In the genomic region with DNA sequence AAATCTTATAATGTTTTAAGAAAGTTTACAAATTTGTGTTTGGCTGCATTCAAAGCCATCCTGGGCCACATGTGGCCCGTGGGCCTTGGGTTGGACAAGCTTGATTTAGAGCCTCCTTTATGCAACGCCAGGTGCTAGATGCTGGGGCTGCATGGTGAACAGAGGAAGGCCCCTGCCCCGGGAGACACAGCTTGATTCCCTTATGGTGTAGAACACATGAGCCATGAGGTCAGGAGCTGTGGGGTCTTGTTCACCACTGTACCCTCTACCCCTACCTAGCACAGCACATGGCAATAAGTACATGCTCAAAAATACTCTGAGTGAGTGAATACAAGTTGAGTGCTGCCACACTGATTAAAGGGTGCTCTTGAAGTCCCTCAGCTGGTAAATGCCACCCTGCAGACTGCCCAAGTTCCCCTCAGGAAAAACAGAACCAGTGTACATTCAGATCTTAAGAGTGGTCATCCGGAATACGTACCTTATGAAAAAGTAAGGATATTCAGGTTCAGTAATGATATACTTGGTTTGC, we compare ENCODE assay signal across 7 cellular contexts.
A peak's percentile ranks its signal among the peaks of the same experiment; 100 is the strongest.
DNase-seq lines count a peak whose midpoint lies in the region; ATAC-seq lines count a peak whose summit lies in the region.

No MANE protein-coding gene starts in this region.

- peaks cover 57% of the 10 kb centered on the region for H3K4me1 Mint-ChIP-seq in dendritic cell treated with granulocyte-macrophage colony-stimulating factor and Interleukin-4, amounts not matched to agents 40 ng/mL and 50 ng/mL, for 4 days (ENCODE audit: low read depth)
- peaks cover 54% of the 10 kb centered on the region for H3K4me1 Mint-ChIP-seq in stimulated activated memory B cell treated with anti-CD40 and anti-IgM and Interleukin-4, amounts not matched to agents 10 μg/mL and 1 μg/mL and 100 μg/mL, for 72 hours

- peaks cover 19% of the 10 kb centered on the region for H3K36me3 Mint-ChIP-seq in dendritic cell treated with granulocyte-macrophage colony-stimulating factor and Interleukin-4, amounts not matched to agents 40 ng/mL and 50 ng/mL, for 4 days (ENCODE audit: low read depth)
- H3K36me3 Mint-ChIP-seq in stimulated activated memory B cell treated with anti-CD40 and anti-IgM and Interleukin-4, amounts not matched to agents 10 μg/mL and 1 μg/mL and 100 μg/mL, for 72 hours = no peaks in the 10 kb centered on the region

- H3K27me3 Mint-ChIP-seq in dendritic cell treated with granulocyte-macrophage colony-stimulating factor and Interleukin-4, amounts not matched to agents 40 ng/mL and 50 ng/mL, for 4 days = no peaks in the 10 kb centered on the region
- no peaks in the 10 kb centered on the region for H3K27me3 Mint-ChIP-seq in stimulated activated memory B cell treated with anti-CD40 and anti-IgM and Interleukin-4, amounts not matched to agents 10 μg/mL and 1 μg/mL and 100 μg/mL, for 72 hours

- peak overlapping the region; percentile 58 for H3K4me3 Mint-ChIP-seq in dendritic cell treated with granulocyte-macrophage colony-stimulating factor and Interleukin-4, amounts not matched to agents 40 ng/mL and 50 ng/mL, for 4 days
- no peak overlapping the region for H3K4me3 Mint-ChIP-seq in stimulated activated memory B cell treated with anti-CD40 and anti-IgM and Interleukin-4, amounts not matched to agents 10 μg/mL and 1 μg/mL and 100 μg/mL, for 72 hours

- intact Hi-C loops in dendritic cell treated with granulocyte-macrophage colony-stimulating factor and Interleukin-4, amounts not matched to agents 40 ng/mL and 50 ng/mL, for 4 days (cut with micrococcal nuclease) = loop anchor here (1.0 kb wide), 1 partner anchor 10 kb away; no protein-coding TSS in a partner anchor

- peak overlapping the region; percentile 94 for H3K27ac Mint-ChIP-seq in dendritic cell treated with granulocyte-macrophage colony-stimulating factor and Interleukin-4, amounts not matched to agents 40 ng/mL and 50 ng/mL, for 4 days
- peak overlapping the region; percentile 19 for H3K27ac Mint-ChIP-seq in stimulated activated memory B cell treated with anti-CD40 and anti-IgM and Interleukin-4, amounts not matched to agents 10 μg/mL and 1 μg/mL and 100 μg/mL, for 72 hours

- H3K9me3 Mint-ChIP-seq in dendritic cell treated with granulocyte-macrophage colony-stimulating factor and Interleukin-4, amounts not matched to agents 40 ng/mL and 50 ng/mL, for 4 days = no peaks in the 10 kb centered on the region
- H3K9me3 Mint-ChIP-seq in stimulated activated memory B cell treated with anti-CD40 and anti-IgM and Interleukin-4, amounts not matched to agents 10 μg/mL and 1 μg/mL and 100 μg/mL, for 72 hours = no peaks in the 10 kb centered on the region

- DNase-seq in NCI-H1092 treated with DMSO at 0.1 percent for 48 hours (lab: John Stamatoyannopoulos, UW) (no peak), DMS 273 (lab: John Stamatoyannopoulos, UW; ENCODE audit: unreplicated experiment) (no peak)
- no peak for DNase-seq in stimulated activated CD4-positive, alpha-beta T cell treated with anti-CD3 and anti-CD28 coated beads, Interleukin-4, amount 100 ng/mL, for 1 hour

- ATAC-seq in GM21515 (IDR thresholded peaks at IDR 0.05; ENCODE audit: unreplicated experiment) (peak; percentile 22), HG03571 (IDR thresholded peaks at IDR 0.05; ENCODE audit: unreplicated experiment) (peak; percentile 7)
- ATAC-seq in stimulated activated memory B cell treated with anti-CD40 and anti-IgM and Interleukin-4, amounts not matched to agents 10 μg/mL and 1 μg/mL and 100 μg/mL, for 72 hours = no peak
